ENCODE assay signal across 16 cellular contexts in genomic region chr7:69839782-69840181, GRCh38.
A peak's percentile ranks its signal among the peaks of the same experiment; 100 is the strongest.
DNase-seq lines count a peak whose midpoint lies in the region; ATAC-seq lines count a peak whose summit lies in the region.
"Had no signal": no experiment of that assay in that cellular context is flagged by ENCODE, and none has a peak within 500 bp of the region (broad histone marks: within the 10 kb centered on the region; RNA-seq: fewer than 3 reads in every experiment).

No MANE protein-coding gene starts in this region.

- H3K27me3 Mint-ChIP-seq in activated T-helper 17 cell treated with anti-CD3 and anti-CD28 coated beads, Interleukin-2, amount 50 U/mL, for 72 hours: peaks cover 9% of the 10 kb centered on the region
- H3K27me3 Mint-ChIP-seq in CD8-positive, alpha-beta memory T cell: peaks cover 3 to 20% of the 10 kb centered on the region in 2 donors

- H3K27ac Mint-ChIP-seq in activated T-helper 17 cell treated with anti-CD3 and anti-CD28 coated beads, Interleukin-2, amount 50 U/mL, for 72 hours: no peak overlapping the region
- H3K27ac Mint-ChIP-seq in CD8-positive, alpha-beta memory T cell: peak overlapping the region in 1 of 8 donors; percentile 28
- H3K27ac Mint-ChIP-seq: activated naive CD4-positive, alpha-beta T cell treated with anti-CD3 and anti-CD28 coated beads for 36 hours had no signal

- H3K4me1 ChIP-seq in BLaER1 treated with 17β-estradiol and CSF1 and Interleukin-3, amounts not matched to agents 10 nM and 100 nM: peaks cover 18 to 60% (median 49%) of the 10 kb centered on the region in 10 experiments
- no peaks in the 10 kb centered on the region for H3K4me1 ChIP-seq in CD8-positive, alpha-beta memory T cell (ENCODE audit: insufficient read depth, low read length)

- no peaks in the 10 kb centered on the region for H3K4me1 Mint-ChIP-seq in activated T-helper 17 cell treated with anti-CD3 and anti-CD28 coated beads, Interleukin-2, amount 50 U/mL, for 72 hours
- H3K4me1 Mint-ChIP-seq in CD8-positive, alpha-beta memory T cell: no peaks in the 10 kb centered on the region

- no peak overlapping the region for H3K4me3 ChIP-seq in BLaER1 treated with 17β-estradiol and CSF1 and Interleukin-3, amounts not matched to agents 10 nM and 100 nM
- H3K4me3 ChIP-seq in CD8-positive, alpha-beta memory T cell (ENCODE audit: low read length): no peak overlapping the region
- H3K4me3 ChIP-seq: skin epidermis had no signal

- H3K4me2 ChIP-seq in BLaER1 treated with 17β-estradiol and CSF1 and Interleukin-3, amounts not matched to agents 10 nM and 100 nM: peak overlapping the region; percentile 33 to 75 (median 50)

- H4K20me1 ChIP-seq in BLaER1 treated with 17β-estradiol and CSF1 and Interleukin-3, amounts not matched to agents 10 nM and 100 nM: peaks cover 4 to 63% (median 43%) of the 10 kb centered on the region in 11 experiments; a peak in 15 of 22 replicates

- no peaks in the 10 kb centered on the region for H3K36me3 ChIP-seq in BLaER1 treated with 17β-estradiol and CSF1 and Interleukin-3, amounts not matched to agents 10 nM and 100 nM
- no peaks in the 10 kb centered on the region for H3K36me3 ChIP-seq in CD8-positive, alpha-beta memory T cell (ENCODE audit: insufficient read depth, low read length)

- ATAC-seq in GM21367 (IDR thresholded peaks at IDR 0.05; ENCODE audit: unreplicated experiment): peak; percentile 53
- ATAC-seq in HG02938 (IDR thresholded peaks at IDR 0.05; ENCODE audit: unreplicated experiment): peak; percentile 52
- no peak for ATAC-seq in activated T-helper 17 cell treated with anti-CD3 and anti-CD28 coated beads, Interleukin-2, amount 50 U/mL, for 72 hours (replicated peaks)
- ATAC-seq: left ventricle myocardium superior, PC-3 had no signal

- no peaks in the 10 kb centered on the region for H3K9me3 ChIP-seq in BLaER1 treated with 17β-estradiol and CSF1 and Interleukin-3, amounts not matched to agents 10 nM and 100 nM (replicated peaks in 1 of 11)
- H3K9me3 ChIP-seq in CD8-positive, alpha-beta memory T cell (ENCODE audit: low read length): no peaks in the 10 kb centered on the region

- no peaks in the 10 kb centered on the region for H3K9me3 Mint-ChIP-seq in activated T-helper 17 cell treated with anti-CD3 and anti-CD28 coated beads, Interleukin-2, amount 50 U/mL, for 72 hours
- H3K9me3 Mint-ChIP-seq in CD8-positive, alpha-beta memory T cell: no peaks in the 10 kb centered on the region
- H3K9me3 Mint-ChIP-seq: activated naive CD4-positive, alpha-beta T cell treated with anti-CD3 and anti-CD28 coated beads for 36 hours had no signal

- 0 out of 22 replicates have a peak overlapping the region, but pooled peaks of 1 of the 11 experiments have one; percentile 14 for H3K27ac ChIP-seq in BLaER1 treated with 17β-estradiol and CSF1 and Interleukin-3, amounts not matched to agents 10 nM and 100 nM
- no peak overlapping the region for H3K27ac ChIP-seq in CD8-positive, alpha-beta memory T cell (ENCODE audit: low read depth, low read length)
- H3K27ac ChIP-seq: skin epidermis had no signal

- CTCF ChIA-PET in CD8-positive, alpha-beta memory T cell (lab: Charles Lee): no interaction called here

- no peak overlapping the region for H3K4me3 Mint-ChIP-seq in activated T-helper 17 cell treated with anti-CD3 and anti-CD28 coated beads, Interleukin-2, amount 50 U/mL, for 72 hours
- H3K4me3 Mint-ChIP-seq in CD8-positive, alpha-beta memory T cell: no peak overlapping the region
- H3K4me3 Mint-ChIP-seq: activated naive CD4-positive, alpha-beta T cell treated with anti-CD3 and anti-CD28 coated beads for 36 hours had no signal

- no peaks in the 10 kb centered on the region for H3K36me3 Mint-ChIP-seq in activated T-helper 17 cell treated with anti-CD3 and anti-CD28 coated beads, Interleukin-2, amount 50 U/mL, for 72 hours (ENCODE audit: low read depth)
- no peaks in the 10 kb centered on the region for H3K36me3 Mint-ChIP-seq in CD8-positive, alpha-beta memory T cell

- peak; percentile 67 for DNase-seq in NCI-H526 treated with DMSO at 0.1 percent for 48 hours (lab: John Stamatoyannopoulos, UW)
- no peak for DNase-seq in CD8-positive, alpha-beta memory T cell
- no peak for DNase-seq in anterior cingulate cortex (lab: John Stamatoyannopoulos, UW)
- DNase-seq in D341Med (ENCODE audit: low spot score): no peak
- DNase-seq: activated CD4-positive, alpha-beta T cell treated with anti-CD3 and anti-CD28 coated beads, Interleukin-2, amount 50 U/mL, for 4 hours; activated naive CD4-positive, alpha-beta T cell treated with anti-CD3 and anti-CD28 coated beads for 36 hours; central memory CD4-positive, alpha-beta T cell; left ventricle myocardium superior; NCI-H2171 treated with DMSO at 0.1 percent for 48 hours; PC-3; trophoblast cell had no signal

- no peaks in the 10 kb centered on the region for H3K27me3 ChIP-seq in BLaER1 treated with 17β-estradiol and CSF1 and Interleukin-3, amounts not matched to agents 10 nM and 100 nM
- H3K27me3 ChIP-seq in CD8-positive, alpha-beta memory T cell (ENCODE audit: insufficient read depth, low read length, poor library complexity, severe bottlenecking): no peaks in the 10 kb centered on the region

- POLR2A ChIA-PET in CD8-positive, alpha-beta memory T cell (lab: Charles Lee): no interaction called here

- H3K9ac ChIP-seq in BLaER1 treated with 17β-estradiol and CSF1 and Interleukin-3, amounts not matched to agents 10 nM and 100 nM: no peak overlapping the region
